Comparison of ENCODE assay signal across 10 cellular contexts in the genomic region with DNA sequence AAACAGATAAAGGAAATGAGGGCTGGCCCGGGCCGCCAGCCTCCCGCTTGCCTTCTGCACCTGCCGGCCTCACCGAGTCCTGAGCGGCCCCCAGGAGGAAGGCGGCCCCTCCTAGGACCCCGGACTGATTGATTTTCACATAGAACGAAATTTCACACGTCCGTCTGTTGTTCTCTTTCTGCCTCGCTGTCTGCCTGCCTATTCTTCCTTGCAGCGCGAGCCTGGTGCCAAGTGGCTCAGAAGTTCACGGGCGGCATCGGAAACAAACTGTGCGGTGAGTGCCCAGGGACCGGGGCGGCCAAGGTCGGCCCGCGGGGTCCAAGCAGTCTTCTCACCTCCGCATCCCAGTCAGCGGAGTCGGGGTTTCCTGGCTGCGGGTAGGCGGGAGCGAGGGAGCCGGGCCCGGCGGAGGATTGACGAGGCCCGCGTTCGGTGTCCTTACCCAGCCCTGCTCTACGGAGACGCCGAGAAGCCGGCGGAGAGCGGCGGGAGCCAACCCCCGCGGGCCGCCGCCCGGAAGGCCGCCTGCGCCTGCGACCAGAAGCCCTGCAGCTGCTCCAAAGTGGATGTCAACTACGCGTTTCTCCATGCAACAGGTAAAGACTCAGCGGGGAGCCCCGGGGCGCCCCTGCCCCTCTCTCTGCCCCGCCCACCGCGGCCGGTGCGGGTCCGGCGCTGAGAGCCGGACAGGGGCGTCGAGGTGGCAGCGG. TPM values are rescaled to one million over a fixed set of nuclear protein-coding genes. Genes with fewer than 3 reads are reported as not detected.
DNase-seq lines count a peak whose midpoint lies in the region; ATAC-seq, FAIRE-seq and TF ChIP-seq lines count a peak whose summit lies in the region.
"Had no signal": no experiment of that assay in that cellular context is flagged by ENCODE, and none has a peak within 500 bp of the region (broad histone marks: within the 10 kb centered on the region; RNA-seq: fewer than 3 reads in every experiment).

No MANE protein-coding gene starts in this region.

- H3K27me3 ChIP-seq in neural cell (ENCODE audit: insufficient read depth, low read depth, low read length): no peaks in the 10 kb centered on the region

- no peak for ATAC-seq in left colon

- H3K27ac ChIP-seq in HEK293 (ENCODE audit: extremely low read depth, low read depth, low read length) (no peak overlapping the region), neural cell (ENCODE audit: low read length) (peak overlapping the region; percentile 98)

- peaks cover 7% of the 10 kb centered on the region for H3F3A ChIP-seq in neural cell (ENCODE audit: insufficient read depth, low read length, poor library complexity, severe bottlenecking)

- H3K9me3 ChIP-seq in HEK293 (ENCODE audit: control insufficient read depth, insufficient read depth, low read depth, low read length) (no peaks in the 10 kb centered on the region), neural cell (ENCODE audit: low read length) (no peaks in the 10 kb centered on the region)

- CTCF ChIA-PET in HEK293 (lab: Yijun Ruan, JAX): interaction anchor here (0.6 kb wide), 2 partner anchors 406 to 459 kb away, joined by 3 read pairs; no protein-coding TSS in a partner anchor

- TF ChIP-seq EP300 in neural cell (conservative IDR thresholded peaks at IDR 0.05; ENCODE audit: poor library complexity, severe bottlenecking): no peak

- H2AFZ ChIP-seq in neural cell (ENCODE audit: low read depth, low read length): no peak overlapping the region

- H3K9me2 ChIP-seq in neural cell (ENCODE audit: insufficient read depth, low read length): no peaks in the 10 kb centered on the region

- no peaks in the 10 kb centered on the region for H4K20me1 ChIP-seq in neural cell (ENCODE audit: insufficient read depth)

- H3K36me3 ChIP-seq in HEK293 (ENCODE audit: control insufficient read depth in 2 of 2, insufficient read depth in 1 of 2, low read length in 2 of 2) (no peaks in the 10 kb centered on the region), neural cell (ENCODE audit: insufficient read depth, low read length) (no peaks in the 10 kb centered on the region)

- peak; percentile 49 for DNase-seq in NCI-H1105 treated with DMSO at 0.1 percent for 48 hours (lab: John Stamatoyannopoulos, UW)
- DNase-seq in NCI-H1105 (lab: John Stamatoyannopoulos, UW): no peak
- DNase-seq in astrocyte of the hippocampus (ENCODE audit: low read depth, low spot score): peak; percentile 30
- DNase-seq in HTR-8/SVneo (ENCODE audit: insufficient read length, low spot score): no peak
- no peak for DNase-seq in left colon
- no peak for DNase-seq in NCI-H345 (lab: John Stamatoyannopoulos, UW)
- DNase-seq: NCI-H510A had no signal

- peak overlapping the region; percentile 91 for H3K4me2 ChIP-seq in neural cell (ENCODE audit: low read length)

- no peak overlapping the region for H3K4me3 ChIP-seq in HEK293 (ENCODE audit: low read depth, low read length)
- H3K4me3 ChIP-seq in neural cell (ENCODE audit: low read length): peak overlapping the region; percentile 86

- no peak for TF ChIP-seq RAD21 in neural cell (conservative IDR thresholded peaks at IDR 0.05)

- POLR2A ChIA-PET in HEK293 (lab: Yijun Ruan, JAX): no interaction called here

- peaks cover 6% of the 10 kb centered on the region; the same call in 1 of the 2 replicates for H3K4me1 ChIP-seq in HEK293 (ENCODE audit: control insufficient read depth, insufficient read depth, low read length)

- H3K79me2 ChIP-seq in neural cell (replicated peaks; ENCODE audit: insufficient read depth, low read length): peaks cover 98% of the 10 kb centered on the region

- FAIRE-seq in HTR-8/SVneo (lab: Jason Lieb, UNC): no peak
- FAIRE-seq: endothelial cell of umbilical vein had no signal

- peak overlapping the region; percentile 99 for H3K9ac ChIP-seq in neural cell (ENCODE audit: low read length)

- no peak for TF ChIP-seq CTCF in HEK293 (tag by site-specific recombination; IDR thresholded peaks at IDR 0.05)
- no peak for TF ChIP-seq CTCF in neural cell (IDR thresholded peaks at IDR 0.05; ENCODE audit: poor library complexity, severe bottlenecking)

- intact Hi-C loops in left colon (cut with DNase I, micrococcal nuclease): no loop called here

TF ChIP-seq in HEK293, 187 proteins besides CTCF, POLR2A, EP300 and RAD21:
- no peak for TF ChIP-seq ZNF148 (tag by site-specific recombination; IDR thresholded peaks at IDR 0.05; ENCODE audit: borderline replicate concordance)
- peak; percentile 82 for TF ChIP-seq ZNF335 (tag by site-specific recombination; conservative IDR thresholded peaks at IDR 0.05)

TF ChIP-seq in neural cell, 6 proteins besides CTCF, POLR2A, EP300 and RAD21:
- TF ChIP-seq MXI1 (conservative IDR thresholded peaks at IDR 0.05; ENCODE audit: poor library complexity, severe bottlenecking): no peak
- TF ChIP-seq EZH2 (IDR thresholded peaks at IDR 0.05; ENCODE audit: borderline replicate concordance, insufficient read depth, low read length, poor library complexity, severe bottlenecking): no peak
- TF ChIP-seq, protein P1, sequence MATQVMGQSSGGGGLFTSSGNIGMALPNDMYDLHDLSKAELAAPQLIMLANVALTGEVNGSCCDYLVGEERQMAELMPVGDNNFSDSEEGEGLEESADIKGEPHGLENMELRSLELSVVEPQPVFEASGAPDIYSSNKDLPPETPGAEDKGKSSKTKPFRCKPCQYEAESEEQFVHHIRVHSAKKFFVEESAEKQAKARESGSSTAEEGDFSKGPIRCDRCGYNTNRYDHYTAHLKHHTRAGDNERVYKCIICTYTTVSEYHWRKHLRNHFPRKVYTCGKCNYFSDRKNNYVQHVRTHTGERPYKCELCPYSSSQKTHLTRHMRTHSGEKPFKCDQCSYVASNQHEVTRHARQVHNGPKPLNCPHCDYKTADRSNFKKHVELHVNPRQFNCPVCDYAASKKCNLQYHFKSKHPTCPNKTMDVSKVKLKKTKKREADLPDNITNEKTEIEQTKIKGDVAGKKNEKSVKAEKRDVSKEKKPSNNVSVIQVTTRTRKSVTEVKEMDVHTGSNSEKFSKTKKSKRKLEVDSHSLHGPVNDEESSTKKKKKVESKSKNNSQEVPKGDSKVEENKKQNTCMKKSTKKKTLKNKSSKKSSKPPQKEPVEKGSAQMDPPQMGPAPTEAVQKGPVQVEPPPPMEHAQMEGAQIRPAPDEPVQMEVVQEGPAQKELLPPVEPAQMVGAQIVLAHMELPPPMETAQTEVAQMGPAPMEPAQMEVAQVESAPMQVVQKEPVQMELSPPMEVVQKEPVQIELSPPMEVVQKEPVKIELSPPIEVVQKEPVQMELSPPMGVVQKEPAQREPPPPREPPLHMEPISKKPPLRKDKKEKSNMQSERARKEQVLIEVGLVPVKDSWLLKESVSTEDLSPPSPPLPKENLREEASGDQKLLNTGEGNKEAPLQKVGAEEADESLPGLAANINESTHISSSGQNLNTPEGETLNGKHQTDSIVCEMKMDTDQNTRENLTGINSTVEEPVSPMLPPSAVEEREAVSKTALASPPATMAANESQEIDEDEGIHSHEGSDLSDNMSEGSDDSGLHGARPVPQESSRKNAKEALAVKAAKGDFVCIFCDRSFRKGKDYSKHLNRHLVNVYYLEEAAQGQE (IDR thresholded peaks at IDR 0.05; ENCODE audit: borderline replicate concordance): peak; percentile 40
- peak; percentile 61 for TF ChIP-seq TAF1 (IDR thresholded peaks at IDR 0.05; ENCODE audit: low read depth)
- peak; percentile 70 for TF ChIP-seq POLR2AphosphoS5 (IDR thresholded peaks at IDR 0.05)
- no peak for TF ChIP-seq SMC3 (conservative IDR thresholded peaks at IDR 0.05; ENCODE audit: poor library complexity)

RNA-seq across cellular contexts. Expression of gene GAD2, which starts 1.0 kb away (rescaled TPM):
- polyA plus RNA-seq in neural cell: 192 and 200 TPM in 2 replicates
- polyA minus RNA-seq in neural cell: 97.1 and 126 TPM in 2 replicates
- not detected for total RNA-seq in left colon
- total RNA-seq: endothelial cell of umbilical vein had no signal
- polyA plus RNA-seq: endothelial cell of umbilical vein had no signal

Comparison
In these comparisons a context has a peak if more than half of its experiments do, and no peak if none do; other contexts are left out.
1. DNase-seq: peak in NCI-H1105 treated with DMSO at 0.1 percent for 48 hours (single experiment) and astrocyte of the hippocampus (single experiment); none in NCI-H1105 (single experiment), HTR-8/SVneo (single experiment), left colon (0 of 2) and NCI-H345 (single experiment).